In genomic region chr3:51916418-51916817, GRCh38 we compare ENCODE assay signal across 35 cellular contexts. TPM values are rescaled to one million over a fixed set of nuclear protein-coding genes. Genes with fewer than 3 reads are reported as not detected.
"Had no signal": no experiment of that assay in that cellular context is flagged by ENCODE, and none has a peak within 500 bp of the region (broad histone marks: within the 10 kb centered on the region; RNA-seq: fewer than 3 reads in every experiment).

No MANE protein-coding gene starts in this region.

- H3K4me1 Mint-ChIP-seq: activated CD4-positive, alpha-beta T cell treated with anti-CD3 and anti-CD28 coated beads, Interleukin-2, amount 10 ng/mL, durations not matched to agents 24 days and 14 days; activated naive CD8-positive, alpha-beta T cell treated with anti-CD3 and anti-CD28 coated beads for 36 hours; activated T-helper 17 cell treated with anti-CD3 and anti-CD28 coated beads, Interleukin-2, amount 50 U/mL, for 72 hours had no signal

- H3K4me3 Mint-ChIP-seq: activated CD4-positive, alpha-beta T cell treated with anti-CD3 and anti-CD28 coated beads, Interleukin-2, amount 10 ng/mL, durations not matched to agents 24 days and 14 days; activated CD8-positive, alpha-beta T cell treated with anti-CD3 and anti-CD28 coated beads for 36 hours; activated naive CD8-positive, alpha-beta T cell treated with anti-CD3 and anti-CD28 coated beads for 36 hours; activated T-cell treated with anti-CD3 and anti-CD28 coated beads, Interleukin-2, amount 50 U/mL, for 72 hours; activated T-helper 17 cell treated with anti-CD3 and anti-CD28 coated beads, Interleukin-2, amount 50 U/mL, for 72 hours had no signal

- H3K27me3 Mint-ChIP-seq: activated T-helper 17 cell treated with anti-CD3 and anti-CD28 coated beads, Interleukin-2, amount 50 U/mL, for 72 hours had no signal

- H3K36me3 ChIP-seq: brain microvascular endothelial cell, SJCRH30, WERI-Rb-1 had no signal

- H3K36me3 Mint-ChIP-seq: activated naive CD8-positive, alpha-beta T cell treated with anti-CD3 and anti-CD28 coated beads for 36 hours had no signal

- H3K4me3 ChIP-seq: K562, SJCRH30, SK-N-MC had no signal

- H3K27ac Mint-ChIP-seq: activated CD4-positive, alpha-beta T cell treated with anti-CD3 and anti-CD28 coated beads, Interleukin-2, amount 10 ng/mL, durations not matched to agents 24 days and 14 days; activated CD8-positive, alpha-beta T cell treated with anti-CD3 and anti-CD28 coated beads for 36 hours; activated naive CD8-positive, alpha-beta T cell treated with anti-CD3 and anti-CD28 coated beads for 36 hours; activated T-cell treated with anti-CD3 and anti-CD28 coated beads, Interleukin-2, amount 50 U/mL, for 72 hours; activated T-helper 17 cell treated with anti-CD3 and anti-CD28 coated beads, Interleukin-2, amount 50 U/mL, for 72 hours had no signal

- DNase-seq: activated CD4-positive, alpha-beta T cell treated with anti-CD3 and anti-CD28 coated beads, Interleukin-2, amount 10 ng/mL, durations not matched to agents 24 days and 14 days; activated CD4-positive, alpha-beta T cell treated with anti-CD3 and anti-CD28 coated beads, Interleukin-2, amount 50 U/mL, for 4 hours; activated CD4-positive, CD25-positive, alpha-beta regulatory T cell; activated CD8-positive, alpha-beta T cell treated with anti-CD3 and anti-CD28 coated beads for 36 hours; activated effector memory CD4-positive, alpha-beta T cell treated with anti-CD3 and anti-CD28 coated beads, Interleukin-2, amount 50 U/mL, for 16 hours; activated naive CD4-positive, alpha-beta T cell; activated naive CD4-positive, alpha-beta T cell treated with anti-CD3 and anti-CD28 coated beads, Interleukin-2, amount 50 U/mL, for 16 hours; activated naive CD8-positive, alpha-beta T cell treated with anti-CD3 and anti-CD28 coated beads for 36 hours; activated T-cell treated with anti-CD3 and anti-CD28 coated beads, Interleukin-2, amount 50 U/mL, for 1 hour; activated T-cell treated with anti-CD3 and anti-CD28 coated beads, Interleukin-2, amount 50 U/mL, for 72 hours; amniotic stem cell; aorta; brain microvascular endothelial cell; NCI-H1105; NCI-H1417 treated with DMSO at 0.1 percent for 48 hours; NCI-H187 treated with DMSO at 0.1 percent for 48 hours; NCI-H2081; NCI-H2171 treated with DMSO at 0.1 percent for 48 hours; NCI-H2227 treated with DMSO at 0.1 percent for 48 hours; NCI-H446; NCI-H524; NCI-H69; NCI-H82; SHP77; SJCRH30; T1000; WERI-Rb-1 had no signal

- H3K9me3 Mint-ChIP-seq: activated CD4-positive, alpha-beta T cell treated with anti-CD3 and anti-CD28 coated beads, Interleukin-2, amount 10 ng/mL, durations not matched to agents 24 days and 14 days; activated CD8-positive, alpha-beta T cell treated with anti-CD3 and anti-CD28 coated beads for 36 hours; activated naive CD8-positive, alpha-beta T cell treated with anti-CD3 and anti-CD28 coated beads for 36 hours; activated T-cell treated with anti-CD3 and anti-CD28 coated beads, Interleukin-2, amount 50 U/mL, for 72 hours; activated T-helper 17 cell treated with anti-CD3 and anti-CD28 coated beads, Interleukin-2, amount 50 U/mL, for 72 hours had no signal

- H3K9me3 ChIP-seq: SJCRH30 had no signal

- H3K27me3 ChIP-seq: brain microvascular endothelial cell had no signal

- H3K4me1 ChIP-seq: SJCRH30 had no signal

- H3K27ac ChIP-seq: brain microvascular endothelial cell, SJCRH30, SK-N-MC, WERI-Rb-1 had no signal

RNA-seq across cellular contexts. Expression of gene IQCF1, which starts 13.3 kb away (rescaled TPM):
- total RNA-seq: activated CD4-positive, alpha-beta T cell treated with anti-CD3 and anti-CD28 coated beads, Interleukin-2, amount 10 ng/mL, durations not matched to agents 24 days and 14 days; activated CD8-positive, alpha-beta memory T cell treated with anti-CD3 and anti-CD28 coated beads for 36 hours; activated CD8-positive, alpha-beta T cell treated with anti-CD3 and anti-CD28 coated beads for 36 hours; activated naive CD8-positive, alpha-beta T cell treated with anti-CD3 and anti-CD28 coated beads for 36 hours; activated T-cell treated with anti-CD3 and anti-CD28 coated beads, Interleukin-2, amount 50 U/mL, for 72 hours; aorta; K562; M059J; RPMI7951; SJCRH30; T-helper 1 cell treated with Interleukin-12 subunit alpha and Interleukin-12 subunit beta and Interleukin-4 antibody, amounts not matched to agents 30 ng/mL and 1 ng/mL, for 36 hours; T-helper 2 cell treated with Interferon-gamma antibody and Interleukin-4, amounts not matched to agents 100 ng/mL and 5 ng/mL, for 36 hours had no signal
- polyA plus RNA-seq: aorta, K562 had no signal

RNA-seq across cellular contexts. Expression of gene GPR62, which starts 38.8 kb away (rescaled TPM):
- total RNA-seq: activated CD4-positive, alpha-beta T cell treated with anti-CD3 and anti-CD28 coated beads, Interleukin-2, amount 10 ng/mL, durations not matched to agents 24 days and 14 days; activated CD8-positive, alpha-beta memory T cell treated with anti-CD3 and anti-CD28 coated beads for 36 hours; activated CD8-positive, alpha-beta T cell treated with anti-CD3 and anti-CD28 coated beads for 36 hours; activated naive CD8-positive, alpha-beta T cell treated with anti-CD3 and anti-CD28 coated beads for 36 hours; activated T-helper 17 cell treated with anti-CD3 and anti-CD28 coated beads, Interleukin-2, amount 50 U/mL, for 72 hours; aorta; K562; RPMI7951; SJCRH30; T-helper 1 cell treated with Interleukin-12 subunit alpha and Interleukin-12 subunit beta and Interleukin-4 antibody, amounts not matched to agents 30 ng/mL and 1 ng/mL, for 36 hours; T-helper 2 cell treated with Interferon-gamma antibody and Interleukin-4, amounts not matched to agents 100 ng/mL and 5 ng/mL, for 36 hours had no signal
- polyA plus RNA-seq: K562 had no signal

RNA-seq across cellular contexts. Expression of gene IQCF5, which starts 41.0 kb away (rescaled TPM):
- total RNA-seq: activated CD4-positive, alpha-beta T cell treated with anti-CD3 and anti-CD28 coated beads, Interleukin-2, amount 10 ng/mL, durations not matched to agents 24 days and 14 days; activated CD8-positive, alpha-beta memory T cell treated with anti-CD3 and anti-CD28 coated beads for 36 hours; activated CD8-positive, alpha-beta T cell treated with anti-CD3 and anti-CD28 coated beads for 36 hours; activated naive CD8-positive, alpha-beta T cell treated with anti-CD3 and anti-CD28 coated beads for 36 hours; activated T-cell treated with anti-CD3 and anti-CD28 coated beads, Interleukin-2, amount 50 U/mL, for 72 hours; activated T-helper 17 cell treated with anti-CD3 and anti-CD28 coated beads, Interleukin-2, amount 50 U/mL, for 72 hours; aorta; K562; M059J; RPMI7951; SJCRH30; T-helper 1 cell treated with Interleukin-12 subunit alpha and Interleukin-12 subunit beta and Interleukin-4 antibody, amounts not matched to agents 30 ng/mL and 1 ng/mL, for 36 hours; T-helper 2 cell treated with Interferon-gamma antibody and Interleukin-4, amounts not matched to agents 100 ng/mL and 5 ng/mL, for 36 hours had no signal
- polyA plus RNA-seq: aorta, K562 had no signal
